Comparison of ENCODE assay signal across 10 cellular contexts in genomic region chr4:105196523-105197145, GRCh38. TPM values are rescaled to one million over a fixed set of nuclear protein-coding genes. Genes with fewer than 3 reads are reported as not detected.
DNase-seq lines count a peak whose midpoint lies in the region; ATAC-seq and TF ChIP-seq lines count a peak whose summit lies in the region.
"Had no signal": no experiment of that assay in that cellular context is flagged by ENCODE, and none has a peak within 500 bp of the region (broad histone marks: within the 10 kb centered on the region; RNA-seq: fewer than 3 reads in every experiment).

No MANE protein-coding gene starts in this region.

- H3K9me3 ChIP-seq in right atrium auricular region = no peaks in the 10 kb centered on the region

- H3K4me3 Mint-ChIP-seq in nephron progenitor cell = no peak overlapping the region

- H3K4me1 ChIP-seq in right atrium auricular region = peaks cover 0 to 46% of the 10 kb centered on the region in 2 donors

- DNase-seq in AG04449 (ENCODE audit: low read depth, low spot score) = no peak
- peak; percentile 38 for DNase-seq in SIG-M5 (lab: John Stamatoyannopoulos, UW)
- no peak for DNase-seq in right atrium auricular region (ENCODE audit: low spot score)
- no peak for DNase-seq in nephron progenitor cell
- no peak for DNase-seq in NCI-H128 (lab: John Stamatoyannopoulos, UW; ENCODE audit: unreplicated experiment)
- DNase-seq: NCI-H1092 treated with DMSO at 0.1 percent for 48 hours, substantia nigra had no signal

- TF ChIP-seq CTCF in AG04449 (IDR thresholded peaks at IDR 0.05; ENCODE audit: insufficient read depth, low read length, missing control alignments) (peak; percentile 23), right atrium auricular region (IDR thresholded peaks at IDR 0.05) (peak in 1 of 2 donors; percentile 48), nephron progenitor cell (IDR thresholded peaks at IDR 0.05) (no peak)

- CTCF ChIA-PET in AG04449 (lab: Yijun Ruan, JAX) = interaction anchor here (1.0 to 1.7 kb wide), 7 partner anchors 10 to 277 kb away, joined by 3 to 4 read pairs (median 3); partner anchors contain the start of gene PPA2

- H3K4me3 ChIP-seq in AG04449 (ENCODE audit: low read depth, low read length) = no peak overlapping the region
- H3K4me3 ChIP-seq in right atrium auricular region = no peak overlapping the region

- peak overlapping the region; percentile 19 to 54 for H3K27ac ChIP-seq in right atrium auricular region

- no peaks in the 10 kb centered on the region for H3K36me3 ChIP-seq in right atrium auricular region

- peaks cover 14% of the 10 kb centered on the region for H3K36me3 Mint-ChIP-seq in nephron progenitor cell (ENCODE audit: low read depth)

- H3K27me3 Mint-ChIP-seq in nephron progenitor cell (ENCODE audit: low read depth, poor library complexity) = no peaks in the 10 kb centered on the region

- H3K9me3 Mint-ChIP-seq in nephron progenitor cell = no peaks in the 10 kb centered on the region

- POLR2A ChIA-PET in AG04449 (lab: Yijun Ruan, JAX) = no interaction called here

- H3K27me3 ChIP-seq in right atrium auricular region = no peaks in the 10 kb centered on the region

- H3K27ac Mint-ChIP-seq in nephron progenitor cell = no peak overlapping the region

- peak; percentile 43 for ATAC-seq in GM21526 (IDR thresholded peaks at IDR 0.05; ENCODE audit: low FRiP score, unreplicated experiment)
- no peak for ATAC-seq in esophagus mucosa
- no peak for ATAC-seq in GM19455 (IDR thresholded peaks at IDR 0.05; ENCODE audit: unreplicated experiment)

- H3K4me1 Mint-ChIP-seq in nephron progenitor cell = no peaks in the 10 kb centered on the region

RNA-seq across cellular contexts. Expression of gene TET2, which starts 50.0 kb away (rescaled TPM):
- total RNA-seq in right atrium auricular region = 10 to 100 TPM; 15.4 to 16.2 TPM
- total RNA-seq in esophagus mucosa = 28.2 TPM
